10 cellular contexts compared by ENCODE assay signal in genomic region chrX:86806786-86807185, GRCh38.
DNase-seq lines count a peak whose midpoint lies in the region; ATAC-seq and TF ChIP-seq lines count a peak whose summit lies in the region.
"Had no signal": no experiment of that assay in that cellular context is flagged by ENCODE, and none has a peak within 500 bp of the region (broad histone marks: within the 10 kb centered on the region; RNA-seq: fewer than 3 reads in every experiment).

No MANE protein-coding gene starts in this region.

- no peaks in the 10 kb centered on the region for H3K27me3 ChIP-seq in foreskin keratinocyte
- H3K27me3 ChIP-seq: cardiac muscle cell had no signal

- TF ChIP-seq CTCF in AG09309 (IDR thresholded peaks at IDR 0.05; ENCODE audit: control insufficient read depth, insufficient read depth, low read depth, low read length, missing control alignments) (peak; percentile 32), foreskin keratinocyte (conservative IDR thresholded peaks at IDR 0.05) (peak; percentile 7)

- no peak for DNase-seq in AG09309 (ENCODE audit: low read depth)
- peak; percentile 69 for DNase-seq in NCI-H82 (lab: John Stamatoyannopoulos, UW)
- peak in 1 of 2 donors; percentile 0 for DNase-seq in foreskin keratinocyte
- no peak for DNase-seq in stimulated activated naive CD8-positive, alpha-beta T cell treated with anti-CD3 and anti-CD28 coated beads, Interleukin-15, amount 100 ng/mL, for 72 hours
- DNase-seq in activated CD8-positive, alpha-beta memory T cell treated with anti-CD3 and anti-CD28 coated beads, Interleukin-2, amount 50 U/mL, for 48 hours: no peak
- DNase-seq: mucosa of descending colon had no signal

- ATAC-seq in GM19023 (IDR thresholded peaks at IDR 0.05; ENCODE audit: unreplicated experiment) (peak; percentile 50), foreskin keratinocyte (no peak), HG02588 (IDR thresholded peaks at IDR 0.05; ENCODE audit: unreplicated experiment) (no peak), HG03175 (IDR thresholded peaks at IDR 0.05; ENCODE audit: unreplicated experiment) (no peak)
- ATAC-seq in stimulated activated naive CD8-positive, alpha-beta T cell treated with anti-CD3 and anti-CD28 coated beads, Interleukin-15, amount 100 ng/mL, for 72 hours: no peak
- ATAC-seq: mucosa of descending colon had no signal

- H3K4me1 ChIP-seq in foreskin keratinocyte: no peaks in the 10 kb centered on the region

- H3K27me3 Mint-ChIP-seq in stimulated activated naive CD8-positive, alpha-beta T cell treated with anti-CD3 and anti-CD28 coated beads, Interleukin-15, amount 100 ng/mL, for 72 hours: no peaks in the 10 kb centered on the region

- no peaks in the 10 kb centered on the region for H3K4me1 Mint-ChIP-seq in stimulated activated naive CD8-positive, alpha-beta T cell treated with anti-CD3 and anti-CD28 coated beads, Interleukin-15, amount 100 ng/mL, for 72 hours

- H3K27ac ChIP-seq in foreskin keratinocyte: no peak overlapping the region
- H3K27ac ChIP-seq: cardiac muscle cell had no signal

- no peaks in the 10 kb centered on the region for H3K9me3 Mint-ChIP-seq in stimulated activated naive CD8-positive, alpha-beta T cell treated with anti-CD3 and anti-CD28 coated beads, Interleukin-15, amount 100 ng/mL, for 72 hours

- H3K4me3 ChIP-seq in AG09309 (ENCODE audit: control insufficient read depth, low read depth, low read length): no peak overlapping the region
- H3K4me3 ChIP-seq: cardiac muscle cell, mucosa of descending colon had no signal

- no peak overlapping the region for H3K4me3 Mint-ChIP-seq in stimulated activated naive CD8-positive, alpha-beta T cell treated with anti-CD3 and anti-CD28 coated beads, Interleukin-15, amount 100 ng/mL, for 72 hours

- H3K27ac Mint-ChIP-seq in stimulated activated naive CD8-positive, alpha-beta T cell treated with anti-CD3 and anti-CD28 coated beads, Interleukin-15, amount 100 ng/mL, for 72 hours: no peak overlapping the region
